In the genomic region with DNA sequence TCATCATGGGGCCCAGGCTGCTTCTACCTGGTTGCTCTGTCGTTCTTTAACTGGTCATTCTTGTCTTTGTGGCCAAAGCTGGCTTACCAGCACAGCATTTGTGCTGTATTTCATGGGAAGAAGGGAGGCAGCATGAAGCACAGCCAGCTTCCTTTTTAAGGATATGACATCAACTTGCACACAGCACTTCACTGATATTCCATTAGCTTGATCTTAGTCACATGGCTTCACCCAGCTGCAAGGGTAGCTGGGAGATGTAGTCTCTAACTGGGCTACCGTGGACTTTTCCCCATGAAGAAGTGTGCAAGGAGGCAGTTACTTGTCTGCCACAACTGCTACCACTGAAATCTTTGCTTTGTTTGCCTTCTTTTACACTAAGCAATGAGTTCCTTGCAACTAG, we compare ENCODE assay signal across 14 cellular contexts.
A peak's percentile ranks its signal among the peaks of the same experiment; 100 is the strongest.
DNase-seq lines count a peak whose midpoint lies in the region; ATAC-seq, FAIRE-seq and TF ChIP-seq lines count a peak whose summit lies in the region.
"Had no signal": no experiment of that assay in that cellular context is flagged by ENCODE, and none has a peak within 500 bp of the region (broad histone marks: within the 10 kb centered on the region; RNA-seq: fewer than 3 reads in every experiment).

No MANE protein-coding gene starts in this region.

- FAIRE-seq in HTR-8/SVneo (lab: Jason Lieb, UNC) = peak; percentile 38
- FAIRE-seq: islet of Langerhans had no signal

- ATAC-seq in SK-N-SH treated with all-trans-retinoic acid at 6 μM for 48 hours = peak; percentile 46; the same call in 1 of the 3 replicates
- peak; percentile 63 for ATAC-seq in left lobe of liver
- ATAC-seq in GM18868 (IDR thresholded peaks at IDR 0.05; ENCODE audit: unreplicated experiment) = no peak
- ATAC-seq: activated T-cell treated with anti-CD3 and anti-CD28 coated beads, Interleukin-2, amount 50 U/mL, for 72 hours; stimulated activated memory B cell treated with anti-CD40 and anti-IgM and Interleukin-4, amounts not matched to agents 10 μg/mL and 1 μg/mL and 100 μg/mL, for 72 hours had no signal

- peak; percentile 10 for DNase-seq in DMS53 treated with DMSO at 0.1 percent for 48 hours (lab: John Stamatoyannopoulos, UW; ENCODE audit: unreplicated experiment)
- DNase-seq in HTR-8/SVneo (ENCODE audit: insufficient read length, low spot score) = no peak
- no peak for DNase-seq in left lobe of liver (ENCODE audit: low spot score)
- DNase-seq in central memory CD4-positive, alpha-beta T cell = no peak
- DNase-seq in NCI-H345 (lab: John Stamatoyannopoulos, UW) = no peak
- no peak for DNase-seq in GF-D8 (lab: John Stamatoyannopoulos, UW)
- DNase-seq: activated B cell treated with CpG ODN at 0.5 μM for 24 hours; activated T-cell treated with anti-CD3 and anti-CD28 coated beads, Interleukin-2, amount 50 U/mL, for 72 hours; CD4-positive, CD25-positive, alpha-beta regulatory T cell; NCI-H2081 had no signal

TF ChIP-seq in SK-N-SH treated with all-trans-retinoic acid at 6 μM for 48 hours, 23 proteins besides CTCF, POLR2A, EP300 and RAD21:
- TF ChIP-seq TCF4 (CRISPR knock-in tag; IDR thresholded peaks at IDR 0.05; ENCODE audit: borderline replicate concordance) (no peak), PPARA (CRISPR knock-in tag; IDR thresholded peaks at IDR 0.05; ENCODE audit: borderline replicate concordance) (no peak), SNAI2 (CRISPR knock-in tag; IDR thresholded peaks at IDR 0.05) (no peak), ISL1 (CRISPR knock-in tag; IDR thresholded peaks at IDR 0.05) (no peak)
